ENCODE assay signal across 34 cellular contexts in the genomic region with DNA sequence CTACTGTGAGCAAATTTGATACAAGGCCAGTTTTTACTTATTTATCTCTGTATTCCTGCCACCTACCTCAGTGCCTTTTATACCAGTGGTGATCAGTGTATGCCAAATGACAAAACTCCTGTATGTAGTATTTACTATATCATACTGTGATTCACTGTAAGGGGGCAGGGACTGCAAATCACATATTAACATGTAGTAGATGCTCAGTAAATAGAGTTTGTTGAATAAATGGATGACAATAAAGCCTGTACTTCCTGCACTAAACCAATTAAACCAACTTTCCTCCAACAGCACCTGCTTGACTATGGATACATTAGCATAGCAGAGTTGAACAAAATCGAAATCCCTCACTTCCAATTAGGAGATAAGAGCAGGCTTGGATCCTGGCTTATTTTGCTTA.
"Had no signal": no experiment of that assay in that cellular context is flagged by ENCODE, and none has a peak within 500 bp of the region (broad histone marks: within the 10 kb centered on the region; RNA-seq: fewer than 3 reads in every experiment).

No MANE protein-coding gene starts in this region.

- H3K4me3 ChIP-seq: MG63 had no signal

- H3K36me3 ChIP-seq: MG63 had no signal

- H3K9me3 ChIP-seq: MG63 had no signal

- DNase-seq: Karpas-422, Kasumi-1, KG1, MG63, MM.1S, MV-4-11, NCI-H1048, NCI-H1092, NCI-H1092 treated with DMSO at 0.1 percent for 48 hours, NCI-H1105, NCI-H1105 treated with DMSO at 0.1 percent for 48 hours, NCI-H1417, NCI-H1417 treated with DMSO at 0.1 percent for 48 hours, NCI-H1436, NCI-H1436 treated with DMSO at 0.1 percent for 48 hours, NCI-H1694, NCI-H1694 treated with DMSO at 0.1 percent for 48 hours, NCI-H187, NCI-H187 treated with DMSO at 0.1 percent for 48 hours, NCI-H1930, NCI-H2029, NCI-H2029 treated with DMSO at 0.1 percent for 48 hours, NCI-H2081 treated with DMSO at 0.1 percent for 48 hours, NCI-H2107, NCI-H2171, NCI-H2171 treated with DMSO at 0.1 percent for 48 hours, NCI-H2227 treated with DMSO at 0.1 percent for 48 hours, NCI-H226, NCI-H345, NCI-H446, NCI-H446 treated with DMSO at 0.1 percent for 48 hours, NCI-H510A, NCI-H510A treated with DMSO at 0.1 percent for 48 hours, NCI-H524 had no signal
